17 cellular contexts compared by ENCODE assay signal in genomic region chr10:45224219-45224841, GRCh38.
"Had no signal": no experiment of that assay in that cellular context is flagged by ENCODE, and none has a peak within 500 bp of the region (broad histone marks: within the 10 kb centered on the region; RNA-seq: fewer than 3 reads in every experiment).

No MANE protein-coding gene starts in this region.

- H3K36me3 Mint-ChIP-seq: activated naive CD4-positive, alpha-beta T cell treated with anti-CD3 and anti-CD28 coated beads, Interleukin-2, amount 10 ng/mL, durations not matched to agents 7 days and 5 days; neural progenitor cell had no signal

- H3K4me2 ChIP-seq: neural progenitor cell had no signal

- H3K4me3 Mint-ChIP-seq: activated CD4-positive, alpha-beta memory T cell treated with anti-CD3 and anti-CD28 coated beads, Interleukin-2, amount 10 ng/mL, durations not matched to agents 7 days and 5 days; activated CD4-positive, alpha-beta T cell treated with anti-CD3 and anti-CD28 coated beads for 36 hours; activated naive CD4-positive, alpha-beta T cell treated with anti-CD3 and anti-CD28 coated beads, Interleukin-2, amount 10 ng/mL, durations not matched to agents 7 days and 5 days; activated T-cell treated with anti-CD3 and anti-CD28 coated beads, Interleukin-2, amount 50 U/mL, for 24 hours; naive B cell; neural progenitor cell; stimulated activated naive CD8-positive, alpha-beta T cell treated with anti-CD3 and anti-CD28 coated beads, Interleukin-15, Interleukin-2, amounts not matched to agents 100 ng/mL and 50 ng/mL, for 24 hours had no signal

- H3K4me3 ChIP-seq: adrenal gland, cardiac muscle cell, neural progenitor cell, pancreas, skin epidermis, suprapubic skin had no signal

- H2AFZ ChIP-seq: neural progenitor cell had no signal

- H3K27ac ChIP-seq: adrenal gland, cardiac muscle cell, neural progenitor cell, pancreas, skin epidermis, suprapubic skin had no signal

- H3K27ac Mint-ChIP-seq: activated CD4-positive, alpha-beta memory T cell treated with anti-CD3 and anti-CD28 coated beads, Interleukin-2, amount 10 ng/mL, durations not matched to agents 7 days and 5 days; activated CD4-positive, alpha-beta T cell treated with anti-CD3 and anti-CD28 coated beads for 36 hours; activated naive CD4-positive, alpha-beta T cell treated with anti-CD3 and anti-CD28 coated beads, Interleukin-2, amount 10 ng/mL, durations not matched to agents 7 days and 5 days; activated T-cell treated with anti-CD3 and anti-CD28 coated beads, Interleukin-2, amount 50 U/mL, for 24 hours; stimulated activated naive CD8-positive, alpha-beta T cell treated with anti-CD3 and anti-CD28 coated beads, Interleukin-15, Interleukin-2, amounts not matched to agents 100 ng/mL and 50 ng/mL, for 24 hours had no signal

- H3K9me3 ChIP-seq: pancreas, suprapubic skin had no signal

- H3K9ac ChIP-seq: neural progenitor cell had no signal

- H3K27me3 ChIP-seq: adrenal gland, cardiac muscle cell, neural progenitor cell, pancreas had no signal

- DNase-seq: activated CD4-positive, alpha-beta memory T cell treated with anti-CD3 and anti-CD28 coated beads, Interleukin-2, amount 10 ng/mL, durations not matched to agents 7 days and 5 days; activated CD4-positive, alpha-beta T cell treated with anti-CD3 and anti-CD28 coated beads for 36 hours; activated naive CD4-positive, alpha-beta T cell treated with anti-CD3 and anti-CD28 coated beads, Interleukin-2, amount 10 ng/mL, durations not matched to agents 7 days and 5 days; activated T-cell treated with anti-CD3 and anti-CD28 coated beads, Interleukin-2, amount 50 U/mL, for 24 hours; adrenal gland; foreskin melanocyte; mammary epithelial cell; naive B cell; pancreas; stimulated activated CD4-positive, alpha-beta T cell treated with anti-CD3 and anti-CD28 coated beads, Interleukin-4, amount 100 ng/mL, for 4 hours; stimulated activated CD8-positive, alpha-beta memory T cell treated with anti-CD3 and anti-CD28 coated beads, Interleukin-4, amount 100 ng/mL, for 48 hours; T-helper 2 cell had no signal

- H3K36me3 ChIP-seq: adrenal gland, cardiac muscle cell, neural progenitor cell, pancreas, suprapubic skin had no signal

- ATAC-seq: activated CD4-positive, alpha-beta T cell treated with anti-CD3 and anti-CD28 coated beads for 36 hours had no signal

- H3K4me1 ChIP-seq: adrenal gland, neural progenitor cell, pancreas, suprapubic skin had no signal

- H3K4me1 Mint-ChIP-seq: activated CD4-positive, alpha-beta memory T cell treated with anti-CD3 and anti-CD28 coated beads, Interleukin-2, amount 10 ng/mL, durations not matched to agents 7 days and 5 days; activated CD4-positive, alpha-beta T cell treated with anti-CD3 and anti-CD28 coated beads for 36 hours; activated naive CD4-positive, alpha-beta T cell treated with anti-CD3 and anti-CD28 coated beads, Interleukin-2, amount 10 ng/mL, durations not matched to agents 7 days and 5 days; naive B cell had no signal
